Comparison of ENCODE assay signal across 8 cellular contexts in genomic region chr11:13668102-13668956, GRCh38. TPM values are rescaled to one million over a fixed set of nuclear protein-coding genes. Genes with fewer than 3 reads are reported as not detected.
DNase-seq lines count a peak whose midpoint lies in the region; ATAC-seq and TF ChIP-seq lines count a peak whose summit lies in the region.

A gene with protein sequence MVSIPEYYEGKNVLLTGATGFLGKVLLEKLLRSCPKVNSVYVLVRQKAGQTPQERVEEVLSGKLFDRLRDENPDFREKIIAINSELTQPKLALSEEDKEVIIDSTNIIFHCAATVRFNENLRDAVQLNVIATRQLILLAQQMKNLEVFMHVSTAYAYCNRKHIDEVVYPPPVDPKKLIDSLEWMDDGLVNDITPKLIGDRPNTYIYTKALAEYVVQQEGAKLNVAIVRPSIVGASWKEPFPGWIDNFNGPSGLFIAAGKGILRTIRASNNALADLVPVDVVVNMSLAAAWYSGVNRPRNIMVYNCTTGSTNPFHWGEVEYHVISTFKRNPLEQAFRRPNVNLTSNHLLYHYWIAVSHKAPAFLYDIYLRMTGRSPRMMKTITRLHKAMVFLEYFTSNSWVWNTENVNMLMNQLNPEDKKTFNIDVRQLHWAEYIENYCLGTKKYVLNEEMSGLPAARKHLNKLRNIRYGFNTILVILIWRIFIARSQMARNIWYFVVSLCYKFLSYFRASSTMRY (plus strand): TSS chr11:13668668. CDS start chr11:13694766, 26,098 bp downstream.

- H3K36me3 ChIP-seq in BJ (ENCODE audit: control insufficient read depth, insufficient read depth, low read length): no peaks in the 10 kb centered on the region
- H3K36me3 ChIP-seq in kidney epithelial cell (ENCODE audit: control insufficient read depth, insufficient read depth, low read length): no peaks in the 10 kb centered on the region

- peak; percentile 97 for DNase-seq in BJ (ENCODE audit: low read depth)
- peak; percentile 91 for DNase-seq in GM19238 (ENCODE audit: insufficient read length, low spot score)
- DNase-seq in NCI-H524 (lab: John Stamatoyannopoulos, UW): peak; percentile 97 to 98
- peak; percentile 91 to 94 for DNase-seq in activated CD4-positive, alpha-beta T cell treated with anti-CD3 and anti-CD28 coated beads for 4 hours
- peak; percentile 94 for DNase-seq in kidney epithelial cell (ENCODE audit: low read depth)
- DNase-seq in stimulated activated CD4-positive, alpha-beta T cell treated with anti-CD3 and anti-CD28 coated beads, Interleukin-1b, Interleukin-23, amount 100 ng/mL, for 24 hours (ENCODE audit: low read depth in 4 of 4, low spot score in 1 of 4): peak; percentile 87 to 94 (median 90)

- peak; percentile 87 for ATAC-seq in HG03442 (IDR thresholded peaks at IDR 0.05; ENCODE audit: unreplicated experiment)

- H3K4me3 ChIP-seq in BJ (ENCODE audit: low read depth, low read length): peak within 1 kb of the TSS; percentile 86
- peak within 1 kb of the TSS; percentile 88 for H3K4me3 ChIP-seq in kidney epithelial cell (ENCODE audit: low read depth, low read length)

- peak; percentile 38 for TF ChIP-seq CTCF in BJ (IDR thresholded peaks at IDR 0.05; ENCODE audit: insufficient read depth, low read depth, low read length)
- peak; percentile 30 for TF ChIP-seq CTCF in kidney epithelial cell (IDR thresholded peaks at IDR 0.05; ENCODE audit: insufficient read depth, low read length, poor library complexity, severe bottlenecking)

- H3K27me3 ChIP-seq in BJ (ENCODE audit: control insufficient read depth, insufficient read depth, low read length): no peaks in the 10 kb centered on the region
- no peaks in the 10 kb centered on the region for H3K27me3 ChIP-seq in kidney epithelial cell (ENCODE audit: control insufficient read depth, insufficient read depth, low read length)

- CTCF ChIA-PET in BJ (lab: Yijun Ruan, JAX): interaction anchor here (0.6 to 1.5 kb wide), 9 partner anchors 10 to 705 kb away, joined by 3 to 4 read pairs (median 3); no protein-coding TSS in a partner anchor

- H3K27ac ChIP-seq in cingulate gyrus (ENCODE audit: low read depth, low read length): peak within 1 kb of the TSS; percentile 85

- POLR2A ChIA-PET in BJ (lab: Charles Lee): no interaction called here

RNA-seq across cellular contexts. Expression of the gene that starts here (rescaled TPM):
- polyA plus RNA-seq in BJ (2011; rRNA removed): 37.5 and 66.0 TPM in 2 replicates
- polyA minus RNA-seq in BJ (2011; rRNA and poly(A)+ RNA removed): 30.6 and 37.1 TPM in 2 replicates
- total RNA-seq in kidney epithelial cell: 35.1 and 35.3 TPM in 2 replicates

Comparison
In these comparisons a context has a peak if more than half of its experiments do, and no peak if none do; other contexts are left out.
1. Peak in every context shown above with its lines: DNase-seq, ATAC-seq, H3K4me3 ChIP-seq and H3K27ac ChIP-seq.